17 cellular contexts compared by ENCODE assay signal in genomic region chr21:40640427-40640826, GRCh38.
"Had no signal": no experiment of that assay in that cellular context is flagged by ENCODE, and none has a peak within 500 bp of the region (broad histone marks: within the 10 kb centered on the region; RNA-seq: fewer than 3 reads in every experiment).

No MANE protein-coding gene starts in this region.

- ATAC-seq: activated CD8-positive, alpha-beta T cell treated with anti-CD3 and anti-CD28 coated beads for 36 hours; activated T-cell treated with anti-CD3 and anti-CD28 coated beads, Interleukin-2, amount 50 U/mL, for 4 hours; gastrocnemius medialis; heart right ventricle; left lobe of liver; stimulated activated naive CD8-positive, alpha-beta T cell treated with anti-CD3 and anti-CD28 coated beads, Interleukin-15, amount 100 ng/mL, for 72 hours had no signal

- DNase-seq: activated B cell treated with CpG ODN at 0.5 μM for 24 hours; activated CD4-positive, alpha-beta T cell treated with anti-CD3 and anti-CD28 coated beads for 48 hours; activated CD8-positive, alpha-beta T cell treated with anti-CD3 and anti-CD28 coated beads for 36 hours; activated effector memory CD4-positive, alpha-beta T cell treated with Interleukin-2 at 50 U/mL for 16 hours; activated naive CD4-positive, alpha-beta T cell treated with anti-CD3 and anti-CD28 coated beads, Interleukin-2, amount 50 U/mL, for 16 hours; activated T-cell treated with anti-CD3 and anti-CD28 coated beads, Interleukin-2, amount 50 U/mL, for 4 hours; endodermal cell; erythroblast; gastrocnemius medialis; heart right ventricle; naive B cell; sigmoid colon; spleen; stimulated activated naive CD8-positive, alpha-beta T cell treated with anti-CD3 and anti-CD28 coated beads, Interleukin-15, amount 100 ng/mL, for 72 hours; testis; upper lobe of right lung had no signal
